ENCODE assay signal across 27 cellular contexts in genomic region chr9:4320021-4320420, GRCh38. TPM values are rescaled to one million over a fixed set of nuclear protein-coding genes. Genes with fewer than 3 reads are reported as not detected.
"Had no signal": no experiment of that assay in that cellular context is flagged by ENCODE, and none has a peak within 500 bp of the region (broad histone marks: within the 10 kb centered on the region; RNA-seq: fewer than 3 reads in every experiment).

No MANE protein-coding gene starts in this region.

- H3K4me3 ChIP-seq: MG63, SJSA1, SK-N-MC had no signal

- H3K27ac ChIP-seq: HL-60, SJSA1, SK-N-MC had no signal

- ATAC-seq: Panc1, PC-3 had no signal

- H3K27me3 ChIP-seq: MG63, SJSA1 had no signal

- FAIRE-seq: HTR-8/SVneo had no signal

- H3K9me3 ChIP-seq: MG63, SJSA1 had no signal

- H3K36me3 ChIP-seq: MG63, SJSA1 had no signal

- DNase-seq: KBM-7; MG63; NCI-H1092; NCI-H1105 treated with DMSO at 0.1 percent for 48 hours; NCI-H1417 treated with DMSO at 0.1 percent for 48 hours; NCI-H146; NCI-H1694 treated with DMSO at 0.1 percent for 48 hours; NCI-H2029; NCI-H2081 treated with DMSO at 0.1 percent for 48 hours; NCI-H2171; NCI-H226; NCI-H446; NCI-H510A; NCI-H524 treated with DMSO at 0.1 percent for 48 hours; NCI-H69; NCI-H774; NK-92 treated with Interleukin-12 subunit alpha and Interleukin-12 subunit beta, amount 100 ng/mL, for 24 hours; PC-3; Right ventricle myocardium superior; SIG-M5; T-helper 2 cell had no signal

RNA-seq across cellular contexts. Expression of gene GLIS3, which starts 20.2 kb away (rescaled TPM):
- total RNA-seq: OCI-LY7 had no signal
